1 cellular context compared by ENCODE assay signal in the genomic region with DNA sequence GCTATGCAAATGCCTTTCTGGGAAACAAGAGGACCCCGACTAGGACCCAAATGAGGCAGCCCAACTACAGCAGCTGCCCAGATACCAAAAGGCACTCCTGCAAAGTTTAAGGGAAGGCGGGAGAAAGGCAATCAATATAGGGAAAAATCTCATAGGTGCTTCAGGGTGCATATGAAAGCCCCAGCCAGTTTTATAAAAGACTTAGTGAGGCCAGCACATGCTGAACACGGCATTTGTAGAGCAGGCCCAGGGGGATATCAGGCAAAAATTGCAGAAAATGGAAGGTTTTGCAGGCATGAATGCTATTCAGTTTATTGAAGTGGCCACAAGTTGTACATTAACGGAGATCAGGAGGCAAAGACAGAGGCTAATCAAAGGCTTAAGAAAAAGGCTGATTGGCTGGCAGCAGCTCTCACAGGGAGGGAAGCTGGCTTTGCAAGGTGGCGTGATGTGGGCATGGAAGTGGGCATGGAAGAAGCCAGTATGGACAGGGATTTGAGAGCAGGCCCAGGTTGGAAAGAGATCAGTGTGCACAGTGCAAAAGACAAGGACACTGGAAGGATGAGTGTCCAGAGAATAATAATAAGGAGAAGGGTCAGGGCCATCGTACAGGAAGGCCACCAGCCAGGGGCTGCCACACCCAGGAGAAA.
A peak's percentile ranks its signal among the peaks of the same experiment; 100 is the strongest.
TF ChIP-seq lines count a peak whose summit lies in the region.

No MANE protein-coding gene starts in this region.

TF ChIP-seq in HepG2, 621 proteins besides CTCF, POLR2A, EP300 and RAD21 (continued from another document and continues in another):
- TF ChIP-seq, protein P1, sequence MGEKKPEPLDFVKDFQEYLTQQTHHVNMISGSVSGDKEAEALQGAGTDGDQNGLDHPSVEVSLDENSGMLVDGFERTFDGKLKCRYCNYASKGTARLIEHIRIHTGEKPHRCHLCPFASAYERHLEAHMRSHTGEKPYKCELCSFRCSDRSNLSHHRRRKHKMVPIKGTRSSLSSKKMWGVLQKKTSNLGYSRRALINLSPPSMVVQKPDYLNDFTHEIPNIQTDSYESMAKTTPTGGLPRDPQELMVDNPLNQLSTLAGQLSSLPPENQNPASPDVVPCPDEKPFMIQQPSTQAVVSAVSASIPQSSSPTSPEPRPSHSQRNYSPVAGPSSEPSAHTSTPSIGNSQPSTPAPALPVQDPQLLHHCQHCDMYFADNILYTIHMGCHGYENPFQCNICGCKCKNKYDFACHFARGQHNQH (CRISPR knock-in tag; IDR thresholded peaks at IDR 0.05) = no peak; the same call in 1 of the 2 replicates
- TF ChIP-seq SP2 (CRISPR knock-in tag; IDR thresholded peaks at IDR 0.05) = no peak
- TF ChIP-seq SNAPC2 (CRISPR knock-in tag; IDR thresholded peaks at IDR 0.05) = no peak
- TF ChIP-seq, protein P2, sequence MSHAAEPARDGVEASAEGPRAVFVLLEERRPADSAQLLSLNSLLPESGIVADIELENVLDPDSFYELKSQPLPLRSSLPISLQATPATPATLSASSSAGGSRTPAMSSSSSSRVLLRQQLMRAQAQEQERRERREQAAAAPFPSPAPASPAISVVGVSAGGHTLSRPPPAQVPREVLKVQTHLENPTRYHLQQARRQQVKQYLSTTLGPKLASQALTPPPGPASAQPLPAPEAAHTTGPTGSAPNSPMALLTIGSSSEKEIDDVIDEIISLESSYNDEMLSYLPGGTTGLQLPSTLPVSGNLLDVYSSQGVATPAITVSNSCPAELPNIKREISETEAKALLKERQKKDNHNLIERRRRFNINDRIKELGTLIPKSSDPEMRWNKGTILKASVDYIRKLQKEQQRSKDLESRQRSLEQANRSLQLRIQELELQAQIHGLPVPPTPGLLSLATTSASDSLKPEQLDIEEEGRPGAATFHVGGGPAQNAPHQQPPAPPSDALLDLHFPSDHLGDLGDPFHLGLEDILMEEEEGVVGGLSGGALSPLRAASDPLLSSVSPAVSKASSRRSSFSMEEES (CRISPR knock-in tag; IDR thresholded peaks at IDR 0.05) = no peak
- TF ChIP-seq KMT2B (CRISPR knock-in tag; IDR thresholded peaks at IDR 0.05) = no peak
- no peak for TF ChIP-seq TBX3 (IDR thresholded peaks at IDR 0.05; ENCODE audit: borderline replicate concordance)
- TF ChIP-seq YEATS2 (CRISPR knock-in tag; IDR thresholded peaks at IDR 0.05; ENCODE audit: borderline replicate concordance) = no peak
- TF ChIP-seq, protein P3, sequence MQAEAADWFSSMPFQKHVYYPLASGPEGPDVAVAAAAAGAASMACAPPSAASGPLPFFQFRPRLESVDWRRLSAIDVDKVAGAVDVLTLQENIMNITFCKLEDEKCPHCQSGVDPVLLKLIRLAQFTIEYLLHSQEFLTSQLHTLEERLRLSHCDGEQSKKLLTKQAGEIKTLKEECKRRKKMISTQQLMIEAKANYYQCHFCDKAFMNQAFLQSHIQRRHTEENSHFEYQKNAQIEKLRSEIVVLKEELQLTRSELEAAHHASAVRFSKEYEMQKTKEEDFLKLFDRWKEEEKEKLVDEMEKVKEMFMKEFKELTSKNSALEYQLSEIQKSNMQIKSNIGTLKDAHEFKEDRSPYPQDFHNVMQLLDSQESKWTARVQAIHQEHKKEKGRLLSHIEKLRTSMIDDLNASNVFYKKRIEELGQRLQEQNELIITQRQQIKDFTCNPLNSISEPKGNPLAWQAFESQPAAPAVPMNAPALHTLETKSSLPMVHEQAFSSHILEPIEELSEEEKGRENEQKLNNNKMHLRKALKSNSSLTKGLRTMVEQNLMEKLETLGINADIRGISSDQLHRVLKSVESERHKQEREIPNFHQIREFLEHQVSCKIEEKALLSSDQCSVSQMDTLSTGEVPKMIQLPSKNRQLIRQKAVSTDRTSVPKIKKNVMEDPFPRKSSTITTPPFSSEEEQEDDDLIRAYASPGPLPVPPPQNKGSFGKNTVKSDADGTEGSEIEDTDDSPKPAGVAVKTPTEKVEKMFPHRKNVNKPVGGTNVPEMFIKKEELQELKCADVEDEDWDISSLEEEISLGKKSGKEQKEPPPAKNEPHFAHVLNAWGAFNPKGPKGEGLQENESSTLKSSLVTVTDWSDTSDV (CRISPR knock-in tag; IDR thresholded peaks at IDR 0.05) = 0 out of 2 replicates have a peak, but pooled peaks have one; percentile 48
- no peak for TF ChIP-seq ZFY (CRISPR knock-in tag; IDR thresholded peaks at IDR 0.05)
- no peak for TF ChIP-seq JUN (CRISPR knock-in tag; IDR thresholded peaks at IDR 0.05)
- no peak for TF ChIP-seq ZNF317 (CRISPR knock-in tag; IDR thresholded peaks at IDR 0.05)
- TF ChIP-seq ZNF33B (CRISPR knock-in tag; IDR thresholded peaks at IDR 0.05) = no peak
- no peak for TF ChIP-seq ZNF382 (CRISPR knock-in tag; IDR thresholded peaks at IDR 0.05; ENCODE audit: borderline replicate concordance)
- TF ChIP-seq, protein P4, sequence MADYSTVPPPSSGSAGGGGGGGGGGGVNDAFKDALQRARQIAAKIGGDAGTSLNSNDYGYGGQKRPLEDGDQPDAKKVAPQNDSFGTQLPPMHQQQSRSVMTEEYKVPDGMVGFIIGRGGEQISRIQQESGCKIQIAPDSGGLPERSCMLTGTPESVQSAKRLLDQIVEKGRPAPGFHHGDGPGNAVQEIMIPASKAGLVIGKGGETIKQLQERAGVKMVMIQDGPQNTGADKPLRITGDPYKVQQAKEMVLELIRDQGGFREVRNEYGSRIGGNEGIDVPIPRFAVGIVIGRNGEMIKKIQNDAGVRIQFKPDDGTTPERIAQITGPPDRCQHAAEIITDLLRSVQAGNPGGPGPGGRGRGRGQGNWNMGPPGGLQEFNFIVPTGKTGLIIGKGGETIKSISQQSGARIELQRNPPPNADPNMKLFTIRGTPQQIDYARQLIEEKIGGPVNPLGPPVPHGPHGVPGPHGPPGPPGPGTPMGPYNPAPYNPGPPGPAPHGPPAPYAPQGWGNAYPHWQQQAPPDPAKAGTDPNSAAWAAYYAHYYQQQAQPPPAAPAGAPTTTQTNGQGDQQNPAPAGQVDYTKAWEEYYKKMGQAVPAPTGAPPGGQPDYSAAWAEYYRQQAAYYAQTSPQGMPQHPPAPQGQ (CRISPR knock-in tag; IDR thresholded peaks at IDR 0.05; ENCODE audit: borderline replicate concordance) = no peak
- TF ChIP-seq, protein P5, sequence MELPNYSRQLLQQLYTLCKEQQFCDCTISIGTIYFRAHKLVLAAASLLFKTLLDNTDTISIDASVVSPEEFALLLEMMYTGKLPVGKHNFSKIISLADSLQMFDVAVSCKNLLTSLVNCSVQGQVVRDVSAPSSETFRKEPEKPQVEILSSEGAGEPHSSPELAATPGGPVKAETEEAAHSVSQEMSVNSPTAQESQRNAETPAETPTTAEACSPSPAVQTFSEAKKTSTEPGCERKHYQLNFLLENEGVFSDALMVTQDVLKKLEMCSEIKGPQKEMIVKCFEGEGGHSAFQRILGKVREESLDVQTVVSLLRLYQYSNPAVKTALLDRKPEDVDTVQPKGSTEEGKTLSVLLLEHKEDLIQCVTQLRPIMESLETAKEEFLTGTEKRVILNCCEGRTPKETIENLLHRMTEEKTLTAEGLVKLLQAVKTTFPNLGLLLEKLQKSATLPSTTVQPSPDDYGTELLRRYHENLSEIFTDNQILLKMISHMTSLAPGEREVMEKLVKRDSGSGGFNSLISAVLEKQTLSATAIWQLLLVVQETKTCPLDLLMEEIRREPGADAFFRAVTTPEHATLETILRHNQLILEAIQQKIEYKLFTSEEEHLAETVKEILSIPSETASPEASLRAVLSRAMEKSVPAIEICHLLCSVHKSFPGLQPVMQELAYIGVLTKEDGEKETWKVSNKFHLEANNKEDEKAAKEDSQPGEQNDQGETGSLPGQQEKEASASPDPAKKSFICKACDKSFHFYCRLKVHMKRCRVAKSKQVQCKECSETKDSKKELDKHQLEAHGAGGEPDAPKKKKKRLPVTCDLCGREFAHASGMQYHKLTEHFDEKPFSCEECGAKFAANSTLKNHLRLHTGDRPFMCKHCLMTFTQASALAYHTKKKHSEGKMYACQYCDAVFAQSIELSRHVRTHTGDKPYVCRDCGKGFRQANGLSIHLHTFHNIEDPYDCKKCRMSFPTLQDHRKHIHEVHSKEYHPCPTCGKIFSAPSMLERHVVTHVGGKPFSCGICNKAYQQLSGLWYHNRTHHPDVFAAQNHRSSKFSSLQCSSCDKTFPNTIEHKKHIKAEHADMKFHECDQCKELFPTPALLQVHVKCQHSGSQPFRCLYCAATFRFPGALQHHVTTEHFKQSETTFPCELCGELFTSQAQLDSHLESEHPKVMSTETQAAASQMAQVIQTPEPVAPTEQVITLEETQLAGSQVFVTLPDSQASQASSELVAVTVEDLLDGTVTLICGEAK (IDR thresholded peaks at IDR 0.05) = no peak
- TF ChIP-seq, protein P5 (CRISPR knock-in tag; IDR thresholded peaks at IDR 0.05) = peak; percentile 46; the same call in 1 of the 2 replicates
- no peak for TF ChIP-seq ZNF615 (CRISPR knock-in tag; IDR thresholded peaks at IDR 0.05; ENCODE audit: borderline replicate concordance)
- no peak for TF ChIP-seq AKAP8 (CRISPR knock-in tag; IDR thresholded peaks at IDR 0.05)
- TF ChIP-seq, protein P6, sequence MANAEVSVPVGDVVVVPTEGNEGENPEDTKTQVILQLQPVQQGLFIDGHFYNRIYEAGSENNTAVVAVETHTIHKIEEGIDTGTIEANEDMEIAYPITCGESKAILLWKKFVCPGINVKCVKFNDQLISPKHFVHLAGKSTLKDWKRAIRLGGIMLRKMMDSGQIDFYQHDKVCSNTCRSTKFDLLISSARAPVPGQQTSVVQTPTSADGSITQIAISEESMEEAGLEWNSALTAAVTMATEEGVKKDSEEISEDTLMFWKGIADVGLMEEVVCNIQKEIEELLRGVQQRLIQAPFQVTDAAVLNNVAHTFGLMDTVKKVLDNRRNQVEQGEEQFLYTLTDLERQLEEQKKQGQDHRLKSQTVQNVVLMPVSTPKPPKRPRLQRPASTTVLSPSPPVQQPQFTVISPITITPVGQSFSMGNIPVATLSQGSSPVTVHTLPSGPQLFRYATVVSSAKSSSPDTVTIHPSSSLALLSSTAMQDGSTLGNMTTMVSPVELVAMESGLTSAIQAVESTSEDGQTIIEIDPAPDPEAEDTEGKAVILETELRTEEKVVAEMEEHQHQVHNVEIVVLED (CRISPR knock-in tag; IDR thresholded peaks at IDR 0.05; ENCODE audit: borderline replicate concordance) = no peak
- TF ChIP-seq, protein P7, sequence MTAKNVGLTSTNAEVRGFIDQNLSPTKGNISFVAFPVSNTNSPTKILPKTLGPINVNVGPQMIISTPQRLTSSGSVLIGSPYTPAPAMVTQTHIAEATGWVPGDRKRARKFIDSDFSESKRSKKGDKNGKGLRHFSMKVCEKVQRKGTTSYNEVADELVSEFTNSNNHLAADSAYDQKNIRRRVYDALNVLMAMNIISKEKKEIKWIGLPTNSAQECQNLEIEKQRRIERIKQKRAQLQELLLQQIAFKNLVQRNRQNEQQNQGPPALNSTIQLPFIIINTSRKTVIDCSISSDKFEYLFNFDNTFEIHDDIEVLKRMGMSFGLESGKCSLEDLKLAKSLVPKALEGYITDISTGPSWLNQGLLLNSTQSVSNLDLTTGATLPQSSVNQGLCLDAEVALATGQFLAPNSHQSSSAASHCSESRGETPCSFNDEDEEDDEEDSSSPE (CRISPR knock-in tag; IDR thresholded peaks at IDR 0.05) = no peak
- TF ChIP-seq TBX2 (CRISPR knock-in tag; IDR thresholded peaks at IDR 0.05; ENCODE audit: borderline replicate concordance) = no peak
- TF ChIP-seq TAF1 (CRISPR knock-in tag; IDR thresholded peaks at IDR 0.05) = no peak
- TF ChIP-seq SALL1 (CRISPR knock-in tag; IDR thresholded peaks at IDR 0.05) = peak; percentile 55; the same call in 1 of the 2 replicates
- TF ChIP-seq MEIS2 (CRISPR knock-in tag; IDR thresholded peaks at IDR 0.05) = no peak
- TF ChIP-seq, protein P8, sequence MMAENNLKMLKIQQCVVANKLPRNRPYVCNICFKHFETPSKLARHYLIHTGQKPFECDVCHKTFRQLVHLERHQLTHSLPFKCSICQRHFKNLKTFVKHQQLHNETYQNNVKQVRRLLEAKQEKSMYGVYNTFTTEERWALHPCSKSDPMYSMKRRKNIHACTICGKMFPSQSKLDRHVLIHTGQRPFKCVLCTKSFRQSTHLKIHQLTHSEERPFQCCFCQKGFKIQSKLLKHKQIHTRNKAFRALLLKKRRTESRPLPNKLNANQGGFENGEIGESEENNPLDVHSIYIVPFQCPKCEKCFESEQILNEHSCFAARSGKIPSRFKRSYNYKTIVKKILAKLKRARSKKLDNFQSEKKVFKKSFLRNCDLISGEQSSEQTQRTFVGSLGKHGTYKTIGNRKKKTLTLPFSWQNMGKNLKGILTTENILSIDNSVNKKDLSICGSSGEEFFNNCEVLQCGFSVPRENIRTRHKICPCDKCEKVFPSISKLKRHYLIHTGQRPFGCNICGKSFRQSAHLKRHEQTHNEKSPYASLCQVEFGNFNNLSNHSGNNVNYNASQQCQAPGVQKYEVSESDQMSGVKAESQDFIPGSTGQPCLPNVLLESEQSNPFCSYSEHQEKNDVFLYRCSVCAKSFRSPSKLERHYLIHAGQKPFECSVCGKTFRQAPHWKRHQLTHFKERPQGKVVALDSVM (CRISPR knock-in tag; IDR thresholded peaks at IDR 0.05) = no peak
- TF ChIP-seq, protein P9, sequence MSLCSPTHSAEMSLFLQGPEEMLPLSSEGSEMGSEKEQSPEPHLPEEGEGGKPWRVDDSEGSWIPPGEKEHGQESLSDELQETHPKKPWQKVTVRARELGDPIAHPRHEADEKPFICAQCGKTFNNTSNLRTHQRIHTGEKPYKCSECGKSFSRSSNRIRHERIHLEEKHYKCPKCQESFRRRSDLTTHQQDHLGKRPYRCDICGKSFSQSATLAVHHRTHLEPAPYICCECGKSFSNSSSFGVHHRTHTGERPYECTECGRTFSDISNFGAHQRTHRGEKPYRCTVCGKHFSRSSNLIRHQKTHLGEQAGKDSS (CRISPR knock-in tag; IDR thresholded peaks at IDR 0.05; ENCODE audit: borderline replicate concordance, low read depth) = no peak
